9 cellular contexts compared by ENCODE assay signal in genomic region chr22:27799334-27800249, GRCh38. TPM values are rescaled to one million over a fixed set of nuclear protein-coding genes. Genes with fewer than 3 reads are reported as not detected.
DNase-seq lines count a peak whose midpoint lies in the region; ATAC-seq and TF ChIP-seq lines count a peak whose summit lies in the region.
"Had no signal": no experiment of that assay in that cellular context is flagged by ENCODE, and none has a peak within 500 bp of the region (broad histone marks: within the 10 kb centered on the region; RNA-seq: fewer than 3 reads in every experiment).

No MANE protein-coding gene starts in this region.

- POLR2A ChIA-PET in CD8-positive, alpha-beta memory T cell (lab: Charles Lee), result no interaction called here

- no peaks in the 10 kb centered on the region for H3K36me3 Mint-ChIP-seq in CD8-positive, alpha-beta memory T cell

- H3K4me3 ChIP-seq in esophagus (ENCODE audit: low read depth in 1 of 2, low read length in 2 of 2) (peak overlapping the region; percentile 63 to 82), muscle layer of duodenum (ENCODE audit: low read depth in 1 of 2, low read length in 2 of 2) (peak overlapping the region; percentile 53 to 90), uterus (peak overlapping the region; percentile 46 to 68)
- H3K4me3 ChIP-seq in CD8-positive, alpha-beta memory T cell (ENCODE audit: low read length), result no peak overlapping the region

- H3K4me1 ChIP-seq in esophagus (ENCODE audit: control insufficient read depth in 2 of 2, insufficient read depth in 2 of 2, low read length in 1 of 2) (peaks cover 2 to 17% of the 10 kb centered on the region in 2 donors), muscle layer of duodenum (ENCODE audit: control insufficient read depth in 1 of 2, insufficient read depth in 2 of 2, low read length in 2 of 2) (peaks cover 0 to 30% of the 10 kb centered on the region in 2 donors), uterus (peaks cover 0 to 9% of the 10 kb centered on the region in 2 donors)
- peaks cover 8% of the 10 kb centered on the region for H3K4me1 ChIP-seq in CD8-positive, alpha-beta memory T cell (ENCODE audit: insufficient read depth, low read length)

- no peak for TF ChIP-seq POLR2A in uterus (IDR thresholded peaks at IDR 0.05)

- intact Hi-C loops in uterus (cut with DNase I; ENCODE audit: low total_unique reads), result loop anchor here (5.0 kb wide), 1 partner anchor 1042 kb away; no protein-coding TSS in a partner anchor

- peaks cover 3 to 5% of the 10 kb centered on the region in 2 donors for H3K27me3 Mint-ChIP-seq in CD8-positive, alpha-beta memory T cell

- WGBS in esophagus, 2 donors, result 37 to 41% methylated on average over 70 to 71 of the region's 71 CpGs

- no peak for ATAC-seq in GM18907 (IDR thresholded peaks at IDR 0.05; ENCODE audit: unreplicated experiment)

- peak overlapping the region in 1 of 2 donors; percentile 48 for H3K27ac ChIP-seq in esophagus (ENCODE audit: low read depth in 2 of 2, low read length in 1 of 2)
- H3K27ac ChIP-seq in muscle layer of duodenum (ENCODE audit: low read length), result no peak overlapping the region
- H3K27ac ChIP-seq in uterus, result no peak overlapping the region
- H3K27ac ChIP-seq in CD8-positive, alpha-beta memory T cell (ENCODE audit: low read depth, low read length), result no peak overlapping the region
- H3K27ac ChIP-seq: C4-2B had no signal

- no peak for TF ChIP-seq CTCF in uterus (IDR thresholded peaks at IDR 0.05)

- H3K36me3 ChIP-seq in esophagus (ENCODE audit: control insufficient read depth in 2 of 2, insufficient read depth in 2 of 2, low read length in 1 of 2), result no peaks in the 10 kb centered on the region
- H3K36me3 ChIP-seq in muscle layer of duodenum (ENCODE audit: control insufficient read depth in 1 of 2, insufficient read depth in 2 of 2, low read length in 2 of 2), result no peaks in the 10 kb centered on the region
- H3K36me3 ChIP-seq in uterus, result no peaks in the 10 kb centered on the region
- no peaks in the 10 kb centered on the region for H3K36me3 ChIP-seq in CD8-positive, alpha-beta memory T cell (ENCODE audit: insufficient read depth, low read length)

- H3K4me3 Mint-ChIP-seq in CD8-positive, alpha-beta memory T cell, result peak overlapping the region in 2 of 7 donors; percentile 50 to 88

- DNase-seq in NCI-H748 (lab: John Stamatoyannopoulos, UW; ENCODE audit: unreplicated experiment), result peak; percentile 29
- no peak for DNase-seq in NCI-H748 treated with DMSO at 0.1 percent for 48 hours (lab: John Stamatoyannopoulos, UW)
- DNase-seq in uterus, result peak in 1 of 2 donors; percentile 16
- DNase-seq in CD8-positive, alpha-beta memory T cell, result no peak
- no peak for DNase-seq in HK-2 (ENCODE audit: unreplicated experiment)

- CTCF ChIA-PET in CD8-positive, alpha-beta memory T cell (lab: Charles Lee), result no interaction called here

- H3K27me3 ChIP-seq in esophagus (ENCODE audit: control insufficient read depth in 1 of 2, insufficient read depth in 2 of 2, low read length in 2 of 2), result no peaks in the 10 kb centered on the region
- H3K27me3 ChIP-seq in muscle layer of duodenum (ENCODE audit: low read depth, low read length), result no peaks in the 10 kb centered on the region
- H3K27me3 ChIP-seq in uterus, result peaks cover 0 to 6% of the 10 kb centered on the region in 2 donors
- peaks cover 13% of the 10 kb centered on the region for H3K27me3 ChIP-seq in CD8-positive, alpha-beta memory T cell (ENCODE audit: insufficient read depth, low read length, poor library complexity, severe bottlenecking)

- peaks cover 0 to 3% (median 0%) of the 10 kb centered on the region in 5 donors for H3K9me3 Mint-ChIP-seq in CD8-positive, alpha-beta memory T cell

- no peak overlapping the region for H3K27ac Mint-ChIP-seq in CD8-positive, alpha-beta memory T cell

- H3K9me3 ChIP-seq in esophagus (ENCODE audit: control insufficient read depth in 2 of 2, insufficient read depth in 1 of 2, low read depth in 1 of 2, low read length in 1 of 2) (no peaks in the 10 kb centered on the region), muscle layer of duodenum (ENCODE audit: control insufficient read depth in 1 of 2, low read length in 2 of 2) (no peaks in the 10 kb centered on the region), uterus (no peaks in the 10 kb centered on the region)
- no peaks in the 10 kb centered on the region for H3K9me3 ChIP-seq in CD8-positive, alpha-beta memory T cell (ENCODE audit: low read length)

- H3K4me1 Mint-ChIP-seq in CD8-positive, alpha-beta memory T cell, result peaks cover 12 to 19% (median 17%) of the 10 kb centered on the region in 3 donors

RNA-seq across cellular contexts. Expression of gene MN1, which starts 2.0 kb away (rescaled TPM):
- polyA plus RNA-seq in esophagus, result 1 to 10 TPM in 1 of 2 donors, under 1 TPM in 1; 0.94 to 1.5 TPM
- 1 to 10 TPM; 2.0 to 9.7 (median 8.2) TPM for total RNA-seq in uterus
- total RNA-seq in CD8-positive, alpha-beta memory T cell, result under 1 TPM; 0.04 to 0.13 TPM
- not detected for polyA plus RNA-seq in CD8-positive, alpha-beta memory T cell
